Comparison of ENCODE assay signal across 9 cellular contexts in the genomic region with DNA sequence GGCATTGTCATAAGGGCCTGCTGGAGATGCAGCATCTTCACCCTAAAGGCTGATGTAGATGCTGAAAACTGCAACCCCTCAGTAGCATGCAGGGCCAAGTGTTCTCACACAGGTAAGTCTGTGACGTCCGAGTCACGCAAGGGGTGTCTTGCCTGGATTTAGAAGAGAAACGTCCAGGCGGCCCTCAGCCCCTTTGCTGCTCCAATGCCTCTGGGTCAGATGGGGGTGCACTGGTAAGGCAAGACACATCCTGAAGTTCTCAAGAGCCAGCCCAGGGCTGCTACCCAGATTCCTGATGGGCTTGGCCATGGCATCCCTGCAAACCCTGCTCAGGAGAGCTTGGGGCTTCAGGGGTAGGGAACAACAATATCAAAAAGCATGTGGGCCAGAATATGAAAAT. TPM values are rescaled to one million over a fixed set of nuclear protein-coding genes. Genes with fewer than 3 reads are reported as not detected.
"Had no signal": no experiment of that assay in that cellular context is flagged by ENCODE, and none has a peak within 500 bp of the region (broad histone marks: within the 10 kb centered on the region; RNA-seq: fewer than 3 reads in every experiment).

No MANE protein-coding gene starts in this region.

- H3K4me3 Mint-ChIP-seq: GM23338, H9, HFFc6 had no signal

- H3K4me2 ChIP-seq: GM23338 had no signal

- H3K27ac Mint-ChIP-seq: GM23338, H9, HFFc6 had no signal

- H3K36me3 ChIP-seq: HAP-1 had no signal

- H3K4me3 ChIP-seq: GM23248, GM23338, HAP-1 had no signal

- H3K4me1 ChIP-seq: HAP-1 had no signal

- ATAC-seq: GM23338, HCT116 had no signal

- H3K27ac ChIP-seq: GM23248 had no signal

- DNase-seq: GM23248, GOT3, H7, H9, HCEC 1CT, HFFc6 had no signal

- H3K9ac ChIP-seq: GM23248 had no signal

- H3K9me3 Mint-ChIP-seq: GM23338, H9, HFFc6 had no signal

- H2AFZ ChIP-seq: GM23248, GM23338 had no signal

RNA-seq across cellular contexts. Expression of gene ONECUT1, which starts 25.4 kb away (rescaled TPM):
- total RNA-seq: GM23248 had no signal
- polyA plus RNA-seq: GM23248 had no signal
